In genomic region chr12:106942775-106943174, GRCh38 we compare ENCODE assay signal across 1 cellular context.
TF ChIP-seq lines count a peak whose summit lies in the region.

No MANE protein-coding gene starts in this region.

TF ChIP-seq in K562, 482 proteins besides CTCF, POLR2A, EP300 and RAD21 (continued from another document):
- TF ChIP-seq NR0B1 (IDR thresholded peaks at IDR 0.05; ENCODE audit: partially characterized antibody): no peak
- peak; percentile 94 for TF ChIP-seq ARID1B (IDR thresholded peaks at IDR 0.05)
- peak; percentile 31; the same call in 1 of the 2 replicates for TF ChIP-seq GATA2 (CRISPR knock-in tag; IDR thresholded peaks at IDR 0.05)
- TF ChIP-seq SUPT5H (IDR thresholded peaks at IDR 0.05): no peak
- TF ChIP-seq TSC22D4 (tag; IDR thresholded peaks at IDR 0.05): no peak
- TF ChIP-seq SRSF3 (IDR thresholded peaks at IDR 0.05; ENCODE audit: insufficient read depth, low read length): no peak
- TF ChIP-seq GABPB2 (CRISPR knock-in tag; conservative IDR thresholded peaks at IDR 0.05): no peak
- TF ChIP-seq ZC3H4 (CRISPR knock-in tag; IDR thresholded peaks at IDR 0.05; ENCODE audit: borderline replicate concordance): no peak
- TF ChIP-seq ZNF592 (IDR thresholded peaks at IDR 0.05): 0 out of 2 replicates have a peak, but pooled peaks have one; percentile 19
- TF ChIP-seq LEF1 (IDR thresholded peaks at IDR 0.05): 0 out of 2 replicates have a peak, but pooled peaks have one; percentile 28
- no peak for TF ChIP-seq MTA1 (IDR thresholded peaks at IDR 0.05; ENCODE audit: borderline replicate concordance)
- peak in 1 of 2 experiments; percentile 54; a peak in 1 of 4 replicates for TF ChIP-seq TRIM24 (IDR thresholded peaks at IDR 0.05)
- no peak for TF ChIP-seq WHSC1 (IDR thresholded peaks at IDR 0.05; ENCODE audit: low read length)
- TF ChIP-seq SMARCC2 (IDR thresholded peaks at IDR 0.05; ENCODE audit: low read depth): peak; percentile 64; the same call in 1 of the 2 replicates
- TF ChIP-seq KDM1A (IDR thresholded peaks at IDR 0.05): 0 out of 4 replicates have a peak, but pooled peaks of 1 of the 2 experiments have one; percentile 9
- TF ChIP-seq ZNF239 (CRISPR knock-in tag; IDR thresholded peaks at IDR 0.05): no peak
- TF ChIP-seq RBBP5 (IDR thresholded peaks at IDR 0.05; ENCODE audit: borderline replicate concordance, insufficient read depth, low read length, poor library complexity, severe bottlenecking): no peak
- no peak for TF ChIP-seq ETV1 (tag; conservative IDR thresholded peaks at IDR 0.05; ENCODE audit: low read depth)
TF ChIP-seq in K562: peak in this region for 53.
